In the genomic region with DNA sequence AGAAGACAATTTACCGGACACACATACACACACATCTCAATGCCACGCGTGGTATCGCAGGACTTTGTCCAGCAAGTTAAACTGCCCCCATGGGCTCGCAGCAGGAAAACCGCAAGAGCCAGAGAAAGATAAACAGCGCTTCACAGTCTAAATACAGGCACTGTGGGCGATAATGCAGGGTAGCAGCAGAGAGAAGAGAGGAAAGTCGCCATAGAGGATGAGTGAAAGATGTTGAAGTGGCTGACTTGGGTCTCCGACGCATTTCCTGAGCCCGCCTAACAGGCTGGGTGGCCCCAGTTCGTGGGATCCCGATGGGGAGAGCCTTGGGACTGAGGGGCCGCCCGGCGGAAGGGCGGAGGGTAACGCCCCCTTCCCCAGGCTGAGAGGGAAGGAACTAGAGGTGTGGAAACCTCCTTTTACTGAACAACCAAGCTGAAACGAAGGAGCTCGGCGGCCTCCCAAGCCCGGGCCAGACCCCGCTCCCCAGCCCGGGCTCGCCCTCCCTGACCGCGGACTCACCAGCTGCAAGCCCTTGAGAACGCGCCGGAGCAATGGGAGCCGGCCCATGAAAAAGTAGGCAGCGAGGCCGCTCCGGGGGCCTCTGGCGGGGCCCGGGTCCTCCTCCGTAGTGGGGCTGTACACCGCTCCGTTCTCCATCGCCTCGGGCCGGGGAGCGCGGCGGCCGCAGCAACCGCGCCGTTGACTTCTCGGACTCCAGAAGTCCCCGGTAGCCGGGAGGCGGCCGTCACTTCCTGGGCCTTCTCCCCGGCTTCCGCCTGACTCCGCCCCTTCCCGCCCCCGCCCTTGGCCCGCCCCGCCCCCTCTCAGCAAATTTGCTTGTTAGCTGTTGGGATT, we compare ENCODE assay signal across 8 cellular contexts. TPM values are rescaled to one million over a fixed set of nuclear protein-coding genes. Genes with fewer than 3 reads are reported as not detected.
DNase-seq lines count a peak whose midpoint lies in the region; ATAC-seq, FAIRE-seq and TF ChIP-seq lines count a peak whose summit lies in the region.

A gene with protein sequence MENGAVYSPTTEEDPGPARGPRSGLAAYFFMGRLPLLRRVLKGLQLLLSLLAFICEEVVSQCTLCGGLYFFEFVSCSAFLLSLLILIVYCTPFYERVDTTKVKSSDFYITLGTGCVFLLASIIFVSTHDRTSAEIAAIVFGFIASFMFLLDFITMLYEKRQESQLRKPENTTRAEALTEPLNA (minus strand): TSS at position 764 of the 855 bp plus-strand sequence. CDS start 107 bp downstream, at position 657.

- no peak for FAIRE-seq in HTR-8/SVneo (lab: Jason Lieb, UNC)

- no peaks in the 10 kb centered on the region for H3K27me3 ChIP-seq in fibroblast of lung (ENCODE audit: control insufficient read depth, insufficient read depth, low read length)

- H4K20me1 ChIP-seq in fibroblast of lung (ENCODE audit: control insufficient read depth, extremely low read depth, insufficient read depth, low read length), result no peaks in the 10 kb centered on the region

- peak within 1 kb of the TSS; percentile 87 for H3K4me2 ChIP-seq in fibroblast of lung (ENCODE audit: extremely low read depth, insufficient read depth, low read length)

- H3K36me3 Mint-ChIP-seq in naive thymus-derived CD8-positive, alpha-beta T cell, result peaks cover 0 to 10% (median 0%) of the 10 kb centered on the region in 3 donors
- H3K36me3 Mint-ChIP-seq in stimulated activated memory B cell treated with anti-CD40 and anti-IgM and Interleukin-4, amounts not matched to agents 10 μg/mL and 1 μg/mL and 100 μg/mL, for 72 hours, result peaks cover 26% of the 10 kb centered on the region

- DNase-seq in DMS114 treated with DMSO at 0.1 percent for 48 hours (lab: John Stamatoyannopoulos, UW; ENCODE audit: unreplicated experiment) (peak; percentile 68), HTR-8/SVneo (ENCODE audit: insufficient read length, low spot score) (peak; percentile 88), RPMI7951 (ENCODE audit: low read depth) (peak; percentile 81), fibroblast of lung (ENCODE audit: low read depth in 2 of 2) (peak; percentile 76 to 82)
- peak; percentile 50 to 63 for DNase-seq in activated T-helper 1 cell treated with anti-CD3 and anti-CD28 coated beads, Interleukin-2, amount 50 U/mL, for 16 hours (ENCODE audit: low read depth in 1 of 2, low spot score in 1 of 2)
- peak; percentile 49 to 85 (median 72) for DNase-seq in naive thymus-derived CD8-positive, alpha-beta T cell

- no peaks in the 10 kb centered on the region for H3K9me3 ChIP-seq in fibroblast of lung (ENCODE audit: control insufficient read depth, insufficient read depth, low read depth, low read length)

- no peaks in the 10 kb centered on the region for H3K9me3 Mint-ChIP-seq in naive thymus-derived CD8-positive, alpha-beta T cell
- H3K9me3 Mint-ChIP-seq in stimulated activated memory B cell treated with anti-CD40 and anti-IgM and Interleukin-4, amounts not matched to agents 10 μg/mL and 1 μg/mL and 100 μg/mL, for 72 hours, result no peaks in the 10 kb centered on the region

- peak within 1 kb of the TSS; percentile 96 for H2AFZ ChIP-seq in fibroblast of lung (ENCODE audit: low read length)

- no peak for TF ChIP-seq CTCF in fibroblast of lung (conservative IDR thresholded peaks at IDR 0.05 in 1 of 2, IDR thresholded peaks at IDR 0.05 in 1 of 2; ENCODE audit: low read depth in 1 of 2, low read length in 2 of 2)

- H3K36me3 ChIP-seq in fibroblast of lung (ENCODE audit: control insufficient read depth, insufficient read depth, low read length), result no peaks in the 10 kb centered on the region

- no peaks in the 10 kb centered on the region for H3K27me3 Mint-ChIP-seq in naive thymus-derived CD8-positive, alpha-beta T cell
- H3K27me3 Mint-ChIP-seq in stimulated activated memory B cell treated with anti-CD40 and anti-IgM and Interleukin-4, amounts not matched to agents 10 μg/mL and 1 μg/mL and 100 μg/mL, for 72 hours, result no peaks in the 10 kb centered on the region

- peak within 1 kb of the TSS; percentile 90 to 97 (median 96) for H3K27ac Mint-ChIP-seq in naive thymus-derived CD8-positive, alpha-beta T cell
- peak within 1 kb of the TSS; percentile 83 for H3K27ac Mint-ChIP-seq in stimulated activated memory B cell treated with anti-CD40 and anti-IgM and Interleukin-4, amounts not matched to agents 10 μg/mL and 1 μg/mL and 100 μg/mL, for 72 hours

- peak within 1 kb of the TSS; percentile 81 for H3K9ac ChIP-seq in fibroblast of lung (ENCODE audit: insufficient read depth, low read length)

- H3K79me2 ChIP-seq in fibroblast of lung (ENCODE audit: control insufficient read depth, insufficient read depth, low read length), result peaks cover 15% of the 10 kb centered on the region

- peak within 1 kb of the TSS; percentile 80 to 100 (median 93) for H3K4me3 Mint-ChIP-seq in naive thymus-derived CD8-positive, alpha-beta T cell
- H3K4me3 Mint-ChIP-seq in stimulated activated memory B cell treated with anti-CD40 and anti-IgM and Interleukin-4, amounts not matched to agents 10 μg/mL and 1 μg/mL and 100 μg/mL, for 72 hours, result peak within 1 kb of the TSS; percentile 95

- no peaks in the 10 kb centered on the region for H3K4me1 ChIP-seq in fibroblast of lung (ENCODE audit: control insufficient read depth, extremely low read depth, insufficient read depth, low read length)

- POLR2A ChIA-PET in naive thymus-derived CD8-positive, alpha-beta T cell (lab: Charles Lee), result interaction anchor here (0.6 to 1.1 kb wide), 6 partner anchors 14 to 131 kb away, joined by 3 to 6 read pairs (median 3); no protein-coding TSS in a partner anchor

- peak; percentile 64 for ATAC-seq in GM21367 (IDR thresholded peaks at IDR 0.05; ENCODE audit: unreplicated experiment)
- peak; percentile 75 to 80 for ATAC-seq in naive thymus-derived CD8-positive, alpha-beta T cell
- peak; percentile 85 for ATAC-seq in stimulated activated memory B cell treated with anti-CD40 and anti-IgM and Interleukin-4, amounts not matched to agents 10 μg/mL and 1 μg/mL and 100 μg/mL, for 72 hours

- peaks cover 12 to 48% (median 36%) of the 10 kb centered on the region in 4 donors for H3K4me1 Mint-ChIP-seq in naive thymus-derived CD8-positive, alpha-beta T cell
- H3K4me1 Mint-ChIP-seq in stimulated activated memory B cell treated with anti-CD40 and anti-IgM and Interleukin-4, amounts not matched to agents 10 μg/mL and 1 μg/mL and 100 μg/mL, for 72 hours, result peaks cover 38% of the 10 kb centered on the region

- H3K4me3 ChIP-seq in fibroblast of lung (replicated peaks in 1 of 4; ENCODE audit: control extremely low read depth in 1 of 4, insufficient read depth in 1 of 4, low read depth in 3 of 4, low read length in 4 of 4), result peak within 1 kb of the TSS; percentile 81 to 94 (median 90)

- peak within 1 kb of the TSS; percentile 91 for H3K27ac ChIP-seq in fibroblast of lung (ENCODE audit: insufficient read depth, low read length)

RNA-seq across cellular contexts. Expression of the gene that starts here (rescaled TPM):
- total RNA-seq in RPMI7951 (2014; rRNA removed; shearing (Covaris generic)), result 203 and 270 TPM in 2 replicates
- total RNA-seq in fibroblast of lung, result 72.4 and 74.1 TPM in 2 replicates
- polyA plus RNA-seq in fibroblast of lung, result 60.8 and 76.5 TPM in 2 replicates
- 41.3 and 46.7 TPM in 2 replicates for polyA plus RNA-seq in fibroblast of lung (2012)
- polyA minus RNA-seq in fibroblast of lung (ENCODE audit: low replicate concordance), result 11.6 and 13.7 TPM in 2 replicates
- total RNA-seq in naive thymus-derived CD8-positive, alpha-beta T cell, result 10 to 100 TPM; 26.2 to 29.7 TPM
- 10 to 100 TPM; 36.2 to 61.4 (median 40.0) TPM for polyA plus RNA-seq in naive thymus-derived CD8-positive, alpha-beta T cell

Comparison
In these comparisons a context has a peak if more than half of its experiments do, and no peak if none do; other contexts are left out.
1. Peak in every context shown above with its lines: DNase-seq, ATAC-seq, H3K4me3 ChIP-seq and H3K27ac ChIP-seq.